In genomic region chrX:73262991-73263390, GRCh38 we compare ENCODE assay signal across 1 cellular context.
TF ChIP-seq lines count a peak whose summit lies in the region.

No MANE protein-coding gene starts in this region.

TF ChIP-seq in SK-N-SH treated with all-trans-retinoic acid at 6 μM for 48 hours, 23 proteins besides CTCF, POLR2A, EP300 and RAD21 (continued from another document):
- no peak for TF ChIP-seq CSDC2 (CRISPR knock-in tag; IDR thresholded peaks at IDR 0.05)
- no peak for TF ChIP-seq SNAI2 (CRISPR knock-in tag; IDR thresholded peaks at IDR 0.05)
- TF ChIP-seq ISL1 (CRISPR knock-in tag; IDR thresholded peaks at IDR 0.05), result no peak
- no peak for TF ChIP-seq ZNF8 (CRISPR knock-in tag; IDR thresholded peaks at IDR 0.05)
- no peak for TF ChIP-seq GLIS3 (CRISPR knock-in tag; IDR thresholded peaks at IDR 0.05)
- no peak for TF ChIP-seq TOX (CRISPR knock-in tag; IDR thresholded peaks at IDR 0.05; ENCODE audit: borderline replicate concordance)
- TF ChIP-seq PATZ1 (CRISPR knock-in tag; IDR thresholded peaks at IDR 0.05; ENCODE audit: borderline replicate concordance), result no peak
- TF ChIP-seq ARNTL (CRISPR knock-in tag; IDR thresholded peaks at IDR 0.05; ENCODE audit: borderline replicate concordance, low read depth), result no peak
- no peak for TF ChIP-seq RARB (CRISPR knock-in tag; IDR thresholded peaks at IDR 0.05)
- no peak for TF ChIP-seq OSR1 (CRISPR knock-in tag; IDR thresholded peaks at IDR 0.05)
- TF ChIP-seq BACH2 (CRISPR knock-in tag; IDR thresholded peaks at IDR 0.05; ENCODE audit: borderline replicate concordance), result no peak
TF ChIP-seq in SK-N-SH treated with all-trans-retinoic acid at 6 μM for 48 hours: peak in this region for 0.
